ENCODE assay signal across 18 cellular contexts in genomic region chr12:125033296-125033695, GRCh38. TPM values are rescaled to one million over a fixed set of nuclear protein-coding genes. Genes with fewer than 3 reads are reported as not detected.
DNase-seq lines count a peak whose midpoint lies in the region; ATAC-seq and TF ChIP-seq lines count a peak whose summit lies in the region.
"Had no signal": no experiment of that assay in that cellular context is flagged by ENCODE, and none has a peak within 500 bp of the region (broad histone marks: within the 10 kb centered on the region; RNA-seq: fewer than 3 reads in every experiment).

No MANE protein-coding gene starts in this region.

- H3K36me3 ChIP-seq in CD4-positive, CD25-positive, alpha-beta regulatory T cell (ENCODE audit: control insufficient read depth, insufficient read depth, low read length): no peaks in the 10 kb centered on the region
- H3K36me3 ChIP-seq in SJSA1: no peaks in the 10 kb centered on the region
- no peaks in the 10 kb centered on the region for H3K36me3 ChIP-seq in endodermal cell (ENCODE audit: control insufficient read depth, insufficient read depth, low read length)
- no peaks in the 10 kb centered on the region for H3K36me3 ChIP-seq in trophoblast cell (ENCODE audit: control insufficient read depth in 1 of 2, insufficient read depth in 2 of 2, low read length in 2 of 2)

- no peak for DNase-seq in CD4-positive, CD25-positive, alpha-beta regulatory T cell
- DNase-seq in SJSA1 (ENCODE audit: low read depth in 1 of 2, low spot score in 2 of 2): peak; percentile 68 to 81
- DNase-seq in endodermal cell: no peak
- peak; percentile 19 to 54 for DNase-seq in trophoblast cell
- DNase-seq in foreskin fibroblast: no peak
- DNase-seq in NCI-H2196 (lab: John Stamatoyannopoulos, UW; ENCODE audit: unreplicated experiment): no peak
- DNase-seq: AML-193; Calu3; CD8-positive, alpha-beta T cell; DND-41; EL; H9; IMR-90 had no signal

- H3K4me1 ChIP-seq in CD4-positive, CD25-positive, alpha-beta regulatory T cell (ENCODE audit: control insufficient read depth, insufficient read depth, low read length, poor library complexity, severe bottlenecking): no peaks in the 10 kb centered on the region
- H3K4me1 ChIP-seq in SJSA1 (replicated peaks) (no peaks in the 10 kb centered on the region), endodermal cell (ENCODE audit: control insufficient read depth, insufficient read depth, low read length) (peaks cover 3% of the 10 kb centered on the region), trophoblast cell (ENCODE audit: control insufficient read depth in 1 of 2, insufficient read depth in 2 of 2, low read length in 2 of 2) (no peaks in the 10 kb centered on the region)

- no peak overlapping the region for H3K23ac ChIP-seq in trophoblast cell (ENCODE audit: low read length)

- H3K4me1 Mint-ChIP-seq in CD4-positive, CD25-positive, alpha-beta regulatory T cell: no peaks in the 10 kb centered on the region
- peaks cover 30% of the 10 kb centered on the region for H3K4me1 Mint-ChIP-seq in endodermal cell
- H3K4me1 Mint-ChIP-seq: CD14-positive monocyte had no signal

- no peak overlapping the region for H2BK5ac ChIP-seq in trophoblast cell (ENCODE audit: low read depth, low read length, poor library complexity)

- no peak overlapping the region for H4K91ac ChIP-seq in trophoblast cell (ENCODE audit: low read depth, low read length)

- H3K36me3 Mint-ChIP-seq in CD4-positive, CD25-positive, alpha-beta regulatory T cell: peaks cover 2% of the 10 kb centered on the region
- H3K36me3 Mint-ChIP-seq in endodermal cell (ENCODE audit: low read depth): peaks cover 3% of the 10 kb centered on the region
- H3K36me3 Mint-ChIP-seq: CD8-positive, alpha-beta T cell had no signal

- H4K12ac ChIP-seq in trophoblast cell (ENCODE audit: low read depth, low read length): no peak overlapping the region

- peak overlapping the region in 2 of 3 donors; percentile 14 to 47 for H3K27ac Mint-ChIP-seq in CD4-positive, CD25-positive, alpha-beta regulatory T cell
- peak overlapping the region; percentile 13 for H3K27ac Mint-ChIP-seq in endodermal cell
- H3K27ac Mint-ChIP-seq: CD8-positive, alpha-beta T cell had no signal

- H3K4me2 ChIP-seq in trophoblast cell (ENCODE audit: low read length): no peak overlapping the region
- H3K4me2 ChIP-seq: A549 had no signal

- H2BK120ac ChIP-seq in trophoblast cell (ENCODE audit: insufficient read depth, low read length, poor library complexity): no peak overlapping the region

- H3K4me3 ChIP-seq in CD4-positive, CD25-positive, alpha-beta regulatory T cell (ENCODE audit: low read depth, low read length): no peak overlapping the region
- H3K4me3 ChIP-seq in SJSA1: no peak overlapping the region
- H3K4me3 ChIP-seq in endodermal cell (ENCODE audit: low read length): no peak overlapping the region
- H3K4me3 ChIP-seq in trophoblast cell (ENCODE audit: low read depth, low read length): no peak overlapping the region
- no peak overlapping the region for H3K4me3 ChIP-seq in foreskin fibroblast (ENCODE audit: low read depth in 1 of 2, low read length in 2 of 2)
- H3K4me3 ChIP-seq: A549, GM12878, K562 had no signal

- no peak overlapping the region for H4K8ac ChIP-seq in trophoblast cell (ENCODE audit: low read depth, low read length)

- H3K79me2 ChIP-seq in trophoblast cell (ENCODE audit: control insufficient read depth, insufficient read depth, low read length, poor library complexity): no peaks in the 10 kb centered on the region

- no peak overlapping the region for H3K14ac ChIP-seq in trophoblast cell (ENCODE audit: low read length)

- no peak overlapping the region for H2AK5ac ChIP-seq in trophoblast cell (ENCODE audit: low read length)

- ATAC-seq in CD4-positive, CD25-positive, alpha-beta regulatory T cell (ENCODE audit: low read depth in 2 of 2): no peak
- no peak for ATAC-seq in HG03039 (IDR thresholded peaks at IDR 0.05; ENCODE audit: unreplicated experiment)
- ATAC-seq: CD8-positive, alpha-beta T cell; GM12878; K562 had no signal

- H3K18ac ChIP-seq in trophoblast cell (ENCODE audit: low read length): no peak overlapping the region

- H3K4me3 Mint-ChIP-seq in CD4-positive, CD25-positive, alpha-beta regulatory T cell: no peak overlapping the region
- no peak overlapping the region for H3K4me3 Mint-ChIP-seq in endodermal cell
- H3K4me3 Mint-ChIP-seq: CD14-positive monocyte; CD8-positive, alpha-beta T cell; H9 had no signal

- no peak overlapping the region for H3K27ac ChIP-seq in CD4-positive, CD25-positive, alpha-beta regulatory T cell (ENCODE audit: insufficient read depth, low read length, poor library complexity, severe bottlenecking)
- H3K27ac ChIP-seq in SJSA1 (no peak overlapping the region), endodermal cell (ENCODE audit: low read depth, low read length) (no peak overlapping the region), trophoblast cell (ENCODE audit: low read depth, low read length) (no peak overlapping the region)
- H3K27ac ChIP-seq: A549 had no signal

- H3K4ac ChIP-seq in trophoblast cell (ENCODE audit: low read depth, low read length): no peak overlapping the region

- no peak for TF ChIP-seq CTCF in endodermal cell (conservative IDR thresholded peaks at IDR 0.05)
- TF ChIP-seq CTCF in foreskin fibroblast (IDR thresholded peaks at IDR 0.05; ENCODE audit: low read depth, low read length): no peak

- no peaks in the 10 kb centered on the region for H3K27me3 Mint-ChIP-seq in CD4-positive, CD25-positive, alpha-beta regulatory T cell
- H3K27me3 Mint-ChIP-seq in endodermal cell (ENCODE audit: insufficient read depth): no peaks in the 10 kb centered on the region

- no peak overlapping the region for H2BK12ac ChIP-seq in trophoblast cell (ENCODE audit: low read length)

- H3K79me1 ChIP-seq in trophoblast cell (ENCODE audit: low read length): no peaks in the 10 kb centered on the region

- no peak overlapping the region for H3K9ac ChIP-seq in endodermal cell (ENCODE audit: extremely low read depth, low read length, poor library complexity, severe bottlenecking)
- H3K9ac ChIP-seq in trophoblast cell (ENCODE audit: low read length): no peak overlapping the region

- H3K27me3 ChIP-seq in CD4-positive, CD25-positive, alpha-beta regulatory T cell (ENCODE audit: control insufficient read depth, insufficient read depth, low read length): no peaks in the 10 kb centered on the region
- H3K27me3 ChIP-seq in SJSA1 (replicated peaks) (peaks cover 54% of the 10 kb centered on the region), endodermal cell (ENCODE audit: control insufficient read depth, insufficient read depth, low read length, poor library complexity, severe bottlenecking) (no peaks in the 10 kb centered on the region), trophoblast cell (ENCODE audit: insufficient read depth, low read length) (no peaks in the 10 kb centered on the region)

- no peak overlapping the region for H2AFZ ChIP-seq in trophoblast cell (ENCODE audit: insufficient read depth, low read length, poor library complexity)

- peaks cover 0 to 4% (median 0%) of the 10 kb centered on the region in 7 donors for H3K9me3 Mint-ChIP-seq in CD4-positive, CD25-positive, alpha-beta regulatory T cell
- H3K9me3 Mint-ChIP-seq in endodermal cell: peaks cover 16% of the 10 kb centered on the region

- WGBS in endodermal cell (ENCODE audit: insufficient coverage in 1 of 2, insufficient read length in 1 of 2), 2 experiments: 89 to 93% methylated on average over 3 to 7 of the region's 9 CpGs
- WGBS in trophoblast cell (ENCODE audit: extremely low coverage, insufficient coverage, insufficient read length): no CpG with 5 or more reads among the region's 9 CpGs

- peaks cover 0 to 6% of the 10 kb centered on the region in 2 experiments for H3K9me3 ChIP-seq in CD4-positive, CD25-positive, alpha-beta regulatory T cell (ENCODE audit: control insufficient read depth in 2 of 2, low read length in 2 of 2)
- peaks cover 24% of the 10 kb centered on the region for H3K9me3 ChIP-seq in SJSA1 (replicated peaks)
- peaks cover 7% of the 10 kb centered on the region for H3K9me3 ChIP-seq in endodermal cell (ENCODE audit: control insufficient read depth, low read length)
- H3K9me3 ChIP-seq in trophoblast cell (ENCODE audit: insufficient read depth, low read depth, low read length): no peaks in the 10 kb centered on the region

RNA-seq across cellular contexts. Expression of gene AACS, which starts 31.9 kb away (rescaled TPM):
- 8.8 TPM for total RNA-seq in CD4-positive, CD25-positive, alpha-beta regulatory T cell
- 1 to 10 TPM; 5.4 to 8.7 (median 6.7) TPM for polyA plus RNA-seq in CD4-positive, CD25-positive, alpha-beta regulatory T cell
- total RNA-seq in SJSA1 (2014; rRNA removed; shearing (Covaris generic)): 16.0 and 17.0 TPM in 2 replicates
- 10 to 100 TPM; 55.4 to 71.9 TPM for total RNA-seq in endodermal cell
- polyA plus RNA-seq in endodermal cell (2013, experiment 1 of 2): 27.8 TPM
- polyA plus RNA-seq in endodermal cell (2013, experiment 2 of 2): 25.3 TPM
- polyA plus RNA-seq in trophoblast cell (2013): 10.6 and 10.7 TPM in 2 replicates

RNA-seq across cellular contexts. Expression of gene BRI3BP, which starts 39.9 kb away (rescaled TPM):
- total RNA-seq in CD4-positive, CD25-positive, alpha-beta regulatory T cell: 4.1 TPM
- 1 to 10 TPM; 2.0 to 3.4 (median 2.3) TPM for polyA plus RNA-seq in CD4-positive, CD25-positive, alpha-beta regulatory T cell
- 9.9 and 12.4 TPM in 2 replicates for total RNA-seq in SJSA1 (2014; rRNA removed; shearing (Covaris generic))
- total RNA-seq in endodermal cell: 10 to 100 TPM; 10.5 to 16.0 TPM
- polyA plus RNA-seq in endodermal cell (2013, experiment 1 of 2): 6.6 TPM
- 7.0 TPM for polyA plus RNA-seq in endodermal cell (2013, experiment 2 of 2)
- polyA plus RNA-seq in trophoblast cell (2013): 4.8 and 5.1 TPM in 2 replicates

RNA-seq across cellular contexts. Expression of gene DHX37, which starts 44.4 kb away (rescaled TPM):
- 33.3 TPM for total RNA-seq in CD4-positive, CD25-positive, alpha-beta regulatory T cell
- polyA plus RNA-seq in CD4-positive, CD25-positive, alpha-beta regulatory T cell: 1 to 10 TPM; 2.4 to 3.4 (median 2.9) TPM
- 14.0 and 19.9 TPM in 2 replicates for total RNA-seq in SJSA1 (2014; rRNA removed; shearing (Covaris generic))
- 10 to 100 TPM; 16.6 to 22.8 TPM for total RNA-seq in endodermal cell
- polyA plus RNA-seq in endodermal cell (2013, experiment 1 of 2): 9.2 TPM
- 8.9 TPM for polyA plus RNA-seq in endodermal cell (2013, experiment 2 of 2)
- 10.0 and 11.2 TPM in 2 replicates for polyA plus RNA-seq in trophoblast cell (2013)

Comparison
In these comparisons a context has a peak if more than half of its experiments do, and no peak if none do; other contexts are left out.
1. DNase-seq: peak in SJSA1 (2 of 2) and trophoblast cell (2 of 2); none in CD4-positive, CD25-positive, alpha-beta regulatory T cell (0 of 3), endodermal cell (single experiment), foreskin fibroblast (0 of 2) and NCI-H2196 (single experiment).